ENCODE assay signal across 1 cellular context in the genomic region with DNA sequence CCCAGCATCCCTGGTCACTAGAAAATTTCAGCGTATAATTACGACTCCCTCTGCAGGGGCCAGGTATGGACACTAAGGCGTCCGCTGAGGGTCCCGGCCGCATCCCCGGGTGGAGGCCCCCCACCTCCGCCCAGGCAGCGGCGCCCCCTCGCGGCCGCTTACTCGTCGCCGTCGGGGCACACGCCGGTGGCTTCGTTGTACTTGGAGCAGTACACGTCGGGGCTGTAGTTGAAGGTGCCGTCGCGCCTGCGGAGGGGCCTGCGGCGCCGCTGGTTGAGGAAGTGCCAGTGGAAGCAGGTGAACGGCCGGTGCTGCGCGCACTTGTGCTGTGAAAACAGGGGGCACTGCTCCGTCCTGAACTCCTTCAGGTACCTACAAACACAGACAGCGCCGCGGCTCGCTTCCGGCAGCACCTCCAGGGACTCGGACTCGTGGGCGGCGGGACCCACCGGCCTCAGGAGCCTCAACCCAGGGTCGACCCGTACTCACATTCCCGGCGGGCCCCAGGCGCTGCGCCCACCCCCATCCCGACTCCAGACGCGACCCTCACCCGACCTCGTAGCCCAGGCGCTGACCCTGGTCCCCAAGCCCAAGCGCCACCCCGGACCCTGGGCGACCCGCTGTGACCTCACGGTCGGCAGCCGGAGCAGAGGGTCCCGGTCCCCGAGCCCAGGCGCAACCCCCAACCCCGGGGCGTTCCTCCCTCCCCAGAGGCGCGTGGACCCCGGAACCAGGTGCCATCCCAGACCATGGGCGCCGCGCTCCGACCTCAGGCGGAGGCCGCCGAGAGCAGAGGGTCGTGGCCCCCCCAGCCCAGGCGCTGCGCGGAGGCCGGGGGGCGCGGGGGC.
TF ChIP-seq lines count a peak whose summit lies in the region.

No MANE protein-coding gene starts in this region.

TF ChIP-seq in HepG2, 621 proteins besides CTCF, POLR2A, EP300 and RAD21 (continues in another document):
- TF ChIP-seq HMGA1 (CRISPR knock-in tag; conservative IDR thresholded peaks at IDR 0.05) (no peak), CREB1 (IDR thresholded peaks at IDR 0.05) (no peak), CREB1 (CRISPR knock-in tag; IDR thresholded peaks at IDR 0.05) (no peak), TBX2 (CRISPR knock-in tag; IDR thresholded peaks at IDR 0.05; ENCODE audit: borderline replicate concordance) (no peak), XRCC5 (optimal IDR thresholded peaks at IDR 0.05; ENCODE audit: low read length) (peak; percentile 50), KDM2A (CRISPR knock-in tag; IDR thresholded peaks at IDR 0.05; ENCODE audit: borderline replicate concordance, low read depth) (peak; percentile 80; the same call in 1 of the 2 replicates), HDAC2 (CRISPR knock-in tag; IDR thresholded peaks at IDR 0.05) (peak; percentile 11; the same call in 1 of the 2 replicates), ETV6 (CRISPR knock-in tag; conservative IDR thresholded peaks at IDR 0.05) (peak; percentile 19; the same call in 1 of the 2 replicates), HES4 (CRISPR knock-in tag; IDR thresholded peaks at IDR 0.05; ENCODE audit: borderline replicate concordance) (peak; percentile 77; the same call in 1 of the 2 replicates), GTF2F1 (IDR thresholded peaks at IDR 0.05; ENCODE audit: low read length) (no peak), MAZ (IDR thresholded peaks at IDR 0.05; ENCODE audit: borderline replicate concordance, low read depth, low read length) (peak; percentile 51; the same call in 1 of the 2 replicates), MAZ (CRISPR knock-in tag; IDR thresholded peaks at IDR 0.05; ENCODE audit: low read depth) (peak; percentile 62), SRY (CRISPR knock-in tag; IDR thresholded peaks at IDR 0.05) (peak; percentile 54; the same call in 1 of the 2 replicates), ADNP (CRISPR knock-in tag; IDR thresholded peaks at IDR 0.05) (0 out of 2 replicates have a peak, but pooled peaks have one; percentile 45), FOSL1 (CRISPR knock-in tag; IDR thresholded peaks at IDR 0.05; ENCODE audit: borderline replicate concordance) (no peak), GZF1 (CRISPR knock-in tag; IDR thresholded peaks at IDR 0.05) (no peak), ZC3H13 (CRISPR knock-in tag; IDR thresholded peaks at IDR 0.05) (no peak), ZNF629 (CRISPR knock-in tag; conservative IDR thresholded peaks at IDR 0.05) (no peak), MED13 (CRISPR knock-in tag; IDR thresholded peaks at IDR 0.05) (0 out of 2 replicates have a peak, but pooled peaks have one; percentile 26), ZNF644 (CRISPR knock-in tag; IDR thresholded peaks at IDR 0.05; ENCODE audit: low read depth) (no peak), ZNF773 (CRISPR knock-in tag; IDR thresholded peaks at IDR 0.05; ENCODE audit: borderline replicate concordance) (no peak; the same call in 1 of the 2 replicates), KAT7 (CRISPR knock-in tag; IDR thresholded peaks at IDR 0.05; ENCODE audit: borderline replicate concordance) (no peak), ZNF788 (CRISPR knock-in tag; IDR thresholded peaks at IDR 0.05; ENCODE audit: borderline replicate concordance) (peak; percentile 4; the same call in 1 of the 2 replicates), TOPORS (CRISPR knock-in tag; IDR thresholded peaks at IDR 0.05) (peak; percentile 73; the same call in 1 of the 2 replicates), YY1 (IDR thresholded peaks at IDR 0.05; ENCODE audit: insufficient read depth, insufficient replicate concordance, low read depth, low read length) (peak; percentile 32), NFYC (CRISPR knock-in tag; IDR thresholded peaks at IDR 0.05) (no peak), KLF16 (CRISPR knock-in tag; IDR thresholded peaks at IDR 0.05) (peak in 1 of 2 experiments; percentile 15; a peak in 1 of 4 replicates), XBP1 (CRISPR knock-in tag; IDR thresholded peaks at IDR 0.05) (no peak), MATR3 (CRISPR knock-in tag; IDR thresholded peaks at IDR 0.05) (no peak), SP140L (CRISPR knock-in tag; IDR thresholded peaks at IDR 0.05; ENCODE audit: borderline replicate concordance) (no peak), ZNF432 (CRISPR knock-in tag; IDR thresholded peaks at IDR 0.05; ENCODE audit: borderline replicate concordance) (no peak), ZNF17 (CRISPR knock-in tag; IDR thresholded peaks at IDR 0.05) (no peak), MAF1 (CRISPR knock-in tag; IDR thresholded peaks at IDR 0.05; ENCODE audit: borderline replicate concordance) (no peak), ETV5 (CRISPR knock-in tag; IDR thresholded peaks at IDR 0.05; ENCODE audit: borderline replicate concordance) (0 out of 2 replicates have a peak, but pooled peaks have one; percentile 44), ZMYM2 (CRISPR knock-in tag; IDR thresholded peaks at IDR 0.05) (peak; percentile 98), POGZ (CRISPR knock-in tag; IDR thresholded peaks at IDR 0.05) (0 out of 2 replicates have a peak, but pooled peaks have one; percentile 20), ZFX (CRISPR knock-in tag; IDR thresholded peaks at IDR 0.05; ENCODE audit: low read depth) (peak; percentile 26; the same call in 1 of the 2 replicates)
- TF ChIP-seq, protein P1, sequence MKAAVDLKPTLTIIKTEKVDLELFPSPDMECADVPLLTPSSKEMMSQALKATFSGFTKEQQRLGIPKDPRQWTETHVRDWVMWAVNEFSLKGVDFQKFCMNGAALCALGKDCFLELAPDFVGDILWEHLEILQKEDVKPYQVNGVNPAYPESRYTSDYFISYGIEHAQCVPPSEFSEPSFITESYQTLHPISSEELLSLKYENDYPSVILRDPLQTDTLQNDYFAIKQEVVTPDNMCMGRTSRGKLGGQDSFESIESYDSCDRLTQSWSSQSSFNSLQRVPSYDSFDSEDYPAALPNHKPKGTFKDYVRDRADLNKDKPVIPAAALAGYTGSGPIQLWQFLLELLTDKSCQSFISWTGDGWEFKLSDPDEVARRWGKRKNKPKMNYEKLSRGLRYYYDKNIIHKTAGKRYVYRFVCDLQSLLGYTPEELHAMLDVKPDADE (CRISPR knock-in tag; IDR thresholded peaks at IDR 0.05): no peak
- TF ChIP-seq, protein P2, sequence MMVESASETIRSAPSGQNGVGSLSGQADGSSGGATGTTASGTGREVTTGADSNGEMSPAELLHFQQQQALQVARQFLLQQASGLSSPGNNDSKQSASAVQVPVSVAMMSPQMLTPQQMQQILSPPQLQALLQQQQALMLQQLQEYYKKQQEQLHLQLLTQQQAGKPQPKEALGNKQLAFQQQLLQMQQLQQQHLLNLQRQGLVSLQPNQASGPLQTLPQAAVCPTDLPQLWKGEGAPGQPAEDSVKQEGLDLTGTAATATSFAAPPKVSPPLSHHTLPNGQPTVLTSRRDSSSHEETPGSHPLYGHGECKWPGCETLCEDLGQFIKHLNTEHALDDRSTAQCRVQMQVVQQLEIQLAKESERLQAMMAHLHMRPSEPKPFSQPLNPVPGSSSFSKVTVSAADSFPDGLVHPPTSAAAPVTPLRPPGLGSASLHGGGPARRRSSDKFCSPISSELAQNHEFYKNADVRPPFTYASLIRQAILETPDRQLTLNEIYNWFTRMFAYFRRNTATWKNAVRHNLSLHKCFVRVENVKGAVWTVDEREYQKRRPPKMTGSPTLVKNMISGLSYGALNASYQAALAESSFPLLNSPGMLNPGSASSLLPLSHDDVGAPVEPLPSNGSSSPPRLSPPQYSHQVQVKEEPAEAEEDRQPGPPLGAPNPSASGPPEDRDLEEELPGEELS (CRISPR knock-in tag; IDR thresholded peaks at IDR 0.05): 0 out of 2 replicates have a peak, but pooled peaks have one; percentile 17
- TF ChIP-seq, protein P3, sequence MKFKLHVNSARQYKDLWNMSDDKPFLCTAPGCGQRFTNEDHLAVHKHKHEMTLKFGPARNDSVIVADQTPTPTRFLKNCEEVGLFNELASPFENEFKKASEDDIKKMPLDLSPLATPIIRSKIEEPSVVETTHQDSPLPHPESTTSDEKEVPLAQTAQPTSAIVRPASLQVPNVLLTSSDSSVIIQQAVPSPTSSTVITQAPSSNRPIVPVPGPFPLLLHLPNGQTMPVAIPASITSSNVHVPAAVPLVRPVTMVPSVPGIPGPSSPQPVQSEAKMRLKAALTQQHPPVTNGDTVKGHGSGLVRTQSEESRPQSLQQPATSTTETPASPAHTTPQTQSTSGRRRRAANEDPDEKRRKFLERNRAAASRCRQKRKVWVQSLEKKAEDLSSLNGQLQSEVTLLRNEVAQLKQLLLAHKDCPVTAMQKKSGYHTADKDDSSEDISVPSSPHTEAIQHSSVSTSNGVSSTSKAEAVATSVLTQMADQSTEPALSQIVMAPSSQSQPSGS (CRISPR knock-in tag; IDR thresholded peaks at IDR 0.05): no peak
- TF ChIP-seq, protein P4, sequence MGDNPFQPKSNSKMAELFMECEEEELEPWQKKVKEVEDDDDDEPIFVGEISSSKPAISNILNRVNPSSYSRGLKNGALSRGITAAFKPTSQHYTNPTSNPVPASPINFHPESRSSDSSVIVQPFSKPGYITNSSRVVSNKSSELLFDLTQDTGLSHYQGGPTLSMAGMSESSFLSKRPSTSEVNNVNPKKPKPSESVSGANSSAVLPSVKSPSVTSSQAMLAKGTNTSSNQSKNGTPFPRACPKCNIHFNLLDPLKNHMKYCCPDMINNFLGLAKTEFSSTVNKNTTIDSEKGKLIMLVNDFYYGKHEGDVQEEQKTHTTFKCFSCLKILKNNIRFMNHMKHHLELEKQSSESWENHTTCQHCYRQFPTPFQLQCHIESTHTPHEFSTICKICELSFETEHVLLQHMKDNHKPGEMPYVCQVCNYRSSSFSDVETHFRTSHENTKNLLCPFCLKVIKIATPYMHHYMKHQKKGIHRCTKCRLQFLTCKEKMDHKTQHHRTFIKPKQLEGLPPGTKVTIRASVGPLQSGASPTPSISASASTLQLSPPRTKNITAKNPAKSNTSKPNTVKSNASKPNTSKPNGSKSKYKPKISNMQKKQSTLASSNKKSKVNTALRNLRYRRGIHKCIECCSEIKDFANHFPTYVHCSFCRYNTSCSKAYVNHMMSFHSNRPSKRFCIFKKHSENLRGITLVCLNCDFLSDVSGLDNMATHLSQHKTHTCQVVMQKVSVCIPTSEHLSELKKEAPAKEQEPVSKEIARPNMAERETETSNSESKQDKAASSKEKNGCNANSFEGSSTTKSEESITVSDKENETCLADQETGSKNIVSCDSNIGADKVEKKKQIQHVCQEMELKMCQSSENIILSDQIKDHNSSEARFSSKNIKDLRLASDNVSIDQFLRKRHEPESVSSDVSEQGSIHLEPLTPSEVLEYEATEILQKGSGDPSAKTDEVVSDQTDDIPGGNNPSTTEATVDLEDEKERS (CRISPR knock-in tag; IDR thresholded peaks at IDR 0.05): 0 out of 2 replicates have a peak, but pooled peaks have one; percentile 58
- TF ChIP-seq, protein P5, sequence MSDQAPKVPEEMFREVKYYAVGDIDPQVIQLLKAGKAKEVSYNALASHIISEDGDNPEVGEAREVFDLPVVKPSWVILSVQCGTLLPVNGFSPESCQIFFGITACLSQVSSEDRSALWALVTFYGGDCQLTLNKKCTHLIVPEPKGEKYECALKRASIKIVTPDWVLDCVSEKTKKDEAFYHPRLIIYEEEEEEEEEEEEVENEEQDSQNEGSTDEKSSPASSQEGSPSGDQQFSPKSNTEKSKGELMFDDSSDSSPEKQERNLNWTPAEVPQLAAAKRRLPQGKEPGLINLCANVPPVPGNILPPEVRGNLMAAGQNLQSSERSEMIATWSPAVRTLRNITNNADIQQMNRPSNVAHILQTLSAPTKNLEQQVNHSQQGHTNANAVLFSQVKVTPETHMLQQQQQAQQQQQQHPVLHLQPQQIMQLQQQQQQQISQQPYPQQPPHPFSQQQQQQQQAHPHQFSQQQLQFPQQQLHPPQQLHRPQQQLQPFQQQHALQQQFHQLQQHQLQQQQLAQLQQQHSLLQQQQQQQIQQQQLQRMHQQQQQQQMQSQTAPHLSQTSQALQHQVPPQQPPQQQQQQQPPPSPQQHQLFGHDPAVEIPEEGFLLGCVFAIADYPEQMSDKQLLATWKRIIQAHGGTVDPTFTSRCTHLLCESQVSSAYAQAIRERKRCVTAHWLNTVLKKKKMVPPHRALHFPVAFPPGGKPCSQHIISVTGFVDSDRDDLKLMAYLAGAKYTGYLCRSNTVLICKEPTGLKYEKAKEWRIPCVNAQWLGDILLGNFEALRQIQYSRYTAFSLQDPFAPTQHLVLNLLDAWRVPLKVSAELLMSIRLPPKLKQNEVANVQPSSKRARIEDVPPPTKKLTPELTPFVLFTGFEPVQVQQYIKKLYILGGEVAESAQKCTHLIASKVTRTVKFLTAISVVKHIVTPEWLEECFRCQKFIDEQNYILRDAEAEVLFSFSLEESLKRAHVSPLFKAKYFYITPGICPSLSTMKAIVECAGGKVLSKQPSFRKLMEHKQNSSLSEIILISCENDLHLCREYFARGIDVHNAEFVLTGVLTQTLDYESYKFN (CRISPR knock-in tag; conservative IDR thresholded peaks at IDR 0.05): no peak
- TF ChIP-seq, protein P6, sequence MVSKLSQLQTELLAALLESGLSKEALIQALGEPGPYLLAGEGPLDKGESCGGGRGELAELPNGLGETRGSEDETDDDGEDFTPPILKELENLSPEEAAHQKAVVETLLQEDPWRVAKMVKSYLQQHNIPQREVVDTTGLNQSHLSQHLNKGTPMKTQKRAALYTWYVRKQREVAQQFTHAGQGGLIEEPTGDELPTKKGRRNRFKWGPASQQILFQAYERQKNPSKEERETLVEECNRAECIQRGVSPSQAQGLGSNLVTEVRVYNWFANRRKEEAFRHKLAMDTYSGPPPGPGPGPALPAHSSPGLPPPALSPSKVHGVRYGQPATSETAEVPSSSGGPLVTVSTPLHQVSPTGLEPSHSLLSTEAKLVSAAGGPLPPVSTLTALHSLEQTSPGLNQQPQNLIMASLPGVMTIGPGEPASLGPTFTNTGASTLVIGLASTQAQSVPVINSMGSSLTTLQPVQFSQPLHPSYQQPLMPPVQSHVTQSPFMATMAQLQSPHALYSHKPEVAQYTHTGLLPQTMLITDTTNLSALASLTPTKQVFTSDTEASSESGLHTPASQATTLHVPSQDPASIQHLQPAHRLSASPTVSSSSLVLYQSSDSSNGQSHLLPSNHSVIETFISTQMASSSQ (IDR thresholded peaks at IDR 0.05; ENCODE audit: low read depth): no peak
- TF ChIP-seq, protein P6 (CRISPR knock-in tag; IDR thresholded peaks at IDR 0.05; ENCODE audit: borderline replicate concordance): no peak
